In the genomic region with DNA sequence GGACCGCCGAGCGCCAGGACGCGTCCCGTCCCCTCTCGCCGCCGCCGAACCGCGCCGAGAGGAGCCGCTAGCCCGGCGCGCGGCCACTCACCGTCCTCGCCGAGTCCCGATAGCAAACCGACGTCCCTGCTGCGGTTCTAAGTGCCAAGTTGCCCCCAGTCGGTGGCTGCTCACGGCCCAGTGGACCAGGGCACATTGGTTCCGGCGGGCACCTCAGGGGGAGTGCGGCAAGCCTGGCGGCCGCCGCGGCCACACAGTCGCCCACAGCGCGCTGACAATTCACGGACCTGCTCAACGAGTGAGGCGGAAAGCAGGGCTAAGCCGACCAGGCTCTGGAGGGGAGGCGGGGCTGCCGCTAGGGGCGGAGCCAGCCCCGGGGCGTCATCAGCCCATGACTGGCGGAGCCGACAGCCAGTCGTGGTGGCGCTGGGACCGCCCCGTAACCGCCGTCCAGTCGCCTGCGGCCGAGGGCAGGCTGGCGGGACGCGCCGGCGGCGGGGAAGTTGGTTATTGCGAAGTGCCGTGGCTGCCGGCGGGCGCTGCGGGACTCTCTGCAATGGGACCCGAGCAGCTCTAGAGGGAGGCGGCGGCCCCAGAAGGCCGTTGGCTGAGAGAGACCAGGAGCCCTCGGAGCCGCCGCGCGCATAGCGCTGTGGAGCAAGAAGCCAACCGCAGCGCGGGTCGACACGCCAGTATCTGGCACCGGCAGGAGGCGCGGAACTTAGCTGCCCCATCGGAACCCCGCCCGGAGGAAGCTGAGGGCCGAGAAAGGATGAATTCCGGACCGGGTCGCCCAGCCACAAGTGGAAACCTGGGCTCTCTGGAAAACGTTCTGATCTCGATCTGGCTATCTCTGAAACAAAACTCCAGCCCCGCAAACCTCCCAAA, we compare ENCODE assay signal across 1 cellular context.
TF ChIP-seq lines count a peak whose summit lies in the region.

A gene with protein sequence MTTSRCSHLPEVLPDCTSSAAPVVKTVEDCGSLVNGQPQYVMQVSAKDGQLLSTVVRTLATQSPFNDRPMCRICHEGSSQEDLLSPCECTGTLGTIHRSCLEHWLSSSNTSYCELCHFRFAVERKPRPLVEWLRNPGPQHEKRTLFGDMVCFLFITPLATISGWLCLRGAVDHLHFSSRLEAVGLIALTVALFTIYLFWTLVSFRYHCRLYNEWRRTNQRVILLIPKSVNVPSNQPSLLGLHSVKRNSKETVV (minus strand): TSS at position 300 of the 888 bp plus-strand sequence. CDS start 112,387 bp downstream, outside the sequence.

TF ChIP-seq in K562, 482 proteins besides CTCF, POLR2A, EP300 and RAD21 (continued from another document and continues in another):
- TF ChIP-seq, protein P1, sequence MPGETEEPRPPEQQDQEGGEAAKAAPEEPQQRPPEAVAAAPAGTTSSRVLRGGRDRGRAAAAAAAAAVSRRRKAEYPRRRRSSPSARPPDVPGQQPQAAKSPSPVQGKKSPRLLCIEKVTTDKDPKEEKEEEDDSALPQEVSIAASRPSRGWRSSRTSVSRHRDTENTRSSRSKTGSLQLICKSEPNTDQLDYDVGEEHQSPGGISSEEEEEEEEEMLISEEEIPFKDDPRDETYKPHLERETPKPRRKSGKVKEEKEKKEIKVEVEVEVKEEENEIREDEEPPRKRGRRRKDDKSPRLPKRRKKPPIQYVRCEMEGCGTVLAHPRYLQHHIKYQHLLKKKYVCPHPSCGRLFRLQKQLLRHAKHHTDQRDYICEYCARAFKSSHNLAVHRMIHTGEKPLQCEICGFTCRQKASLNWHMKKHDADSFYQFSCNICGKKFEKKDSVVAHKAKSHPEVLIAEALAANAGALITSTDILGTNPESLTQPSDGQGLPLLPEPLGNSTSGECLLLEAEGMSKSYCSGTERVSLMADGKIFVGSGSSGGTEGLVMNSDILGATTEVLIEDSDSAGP (CRISPR knock-in tag; IDR thresholded peaks at IDR 0.05): 0 out of 2 replicates have a peak, but pooled peaks have one; percentile 42
- no peak for TF ChIP-seq ZNF175 (CRISPR knock-in tag; IDR thresholded peaks at IDR 0.05; ENCODE audit: low read depth)
- peak; percentile 30 for TF ChIP-seq U2AF1 (optimal IDR thresholded peaks at IDR 0.05; ENCODE audit: low read depth, low read length)
- TF ChIP-seq MYNN (IDR thresholded peaks at IDR 0.05): no peak
- no peak for TF ChIP-seq MYNN (CRISPR knock-in tag; IDR thresholded peaks at IDR 0.05)
- TF ChIP-seq FOXA3 (CRISPR knock-in tag; conservative IDR thresholded peaks at IDR 0.05 in 1 of 2, IDR thresholded peaks at IDR 0.05 in 1 of 2): peak in 1 of 2 experiments; percentile 29; a peak in 1 of 4 replicates
- TF ChIP-seq SRSF7 (optimal IDR thresholded peaks at IDR 0.05; ENCODE audit: low read depth, low read length): no peak
- TF ChIP-seq, protein P2, sequence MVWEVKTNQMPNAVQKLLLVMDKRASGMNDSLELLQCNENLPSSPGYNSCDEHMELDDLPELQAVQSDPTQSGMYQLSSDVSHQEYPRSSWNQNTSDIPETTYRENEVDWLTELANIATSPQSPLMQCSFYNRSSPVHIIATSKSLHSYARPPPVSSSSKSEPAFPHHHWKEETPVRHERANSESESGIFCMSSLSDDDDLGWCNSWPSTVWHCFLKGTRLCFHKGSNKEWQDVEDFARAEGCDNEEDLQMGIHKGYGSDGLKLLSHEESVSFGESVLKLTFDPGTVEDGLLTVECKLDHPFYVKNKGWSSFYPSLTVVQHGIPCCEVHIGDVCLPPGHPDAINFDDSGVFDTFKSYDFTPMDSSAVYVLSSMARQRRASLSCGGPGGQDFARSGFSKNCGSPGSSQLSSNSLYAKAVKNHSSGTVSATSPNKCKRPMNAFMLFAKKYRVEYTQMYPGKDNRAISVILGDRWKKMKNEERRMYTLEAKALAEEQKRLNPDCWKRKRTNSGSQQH (CRISPR knock-in tag; IDR thresholded peaks at IDR 0.05): peak; percentile 47; the same call in 1 of the 2 replicates
- TF ChIP-seq ZNF79 (CRISPR knock-in tag; IDR thresholded peaks at IDR 0.05; ENCODE audit: low read depth): no peak
- peak; percentile 68; the same call in 1 of the 2 replicates for TF ChIP-seq CHD2 (IDR thresholded peaks at IDR 0.05; ENCODE audit: low read depth, low read length)
- TF ChIP-seq ZNF140 (CRISPR knock-in tag; IDR thresholded peaks at IDR 0.05): no peak
- TF ChIP-seq, protein P3, sequence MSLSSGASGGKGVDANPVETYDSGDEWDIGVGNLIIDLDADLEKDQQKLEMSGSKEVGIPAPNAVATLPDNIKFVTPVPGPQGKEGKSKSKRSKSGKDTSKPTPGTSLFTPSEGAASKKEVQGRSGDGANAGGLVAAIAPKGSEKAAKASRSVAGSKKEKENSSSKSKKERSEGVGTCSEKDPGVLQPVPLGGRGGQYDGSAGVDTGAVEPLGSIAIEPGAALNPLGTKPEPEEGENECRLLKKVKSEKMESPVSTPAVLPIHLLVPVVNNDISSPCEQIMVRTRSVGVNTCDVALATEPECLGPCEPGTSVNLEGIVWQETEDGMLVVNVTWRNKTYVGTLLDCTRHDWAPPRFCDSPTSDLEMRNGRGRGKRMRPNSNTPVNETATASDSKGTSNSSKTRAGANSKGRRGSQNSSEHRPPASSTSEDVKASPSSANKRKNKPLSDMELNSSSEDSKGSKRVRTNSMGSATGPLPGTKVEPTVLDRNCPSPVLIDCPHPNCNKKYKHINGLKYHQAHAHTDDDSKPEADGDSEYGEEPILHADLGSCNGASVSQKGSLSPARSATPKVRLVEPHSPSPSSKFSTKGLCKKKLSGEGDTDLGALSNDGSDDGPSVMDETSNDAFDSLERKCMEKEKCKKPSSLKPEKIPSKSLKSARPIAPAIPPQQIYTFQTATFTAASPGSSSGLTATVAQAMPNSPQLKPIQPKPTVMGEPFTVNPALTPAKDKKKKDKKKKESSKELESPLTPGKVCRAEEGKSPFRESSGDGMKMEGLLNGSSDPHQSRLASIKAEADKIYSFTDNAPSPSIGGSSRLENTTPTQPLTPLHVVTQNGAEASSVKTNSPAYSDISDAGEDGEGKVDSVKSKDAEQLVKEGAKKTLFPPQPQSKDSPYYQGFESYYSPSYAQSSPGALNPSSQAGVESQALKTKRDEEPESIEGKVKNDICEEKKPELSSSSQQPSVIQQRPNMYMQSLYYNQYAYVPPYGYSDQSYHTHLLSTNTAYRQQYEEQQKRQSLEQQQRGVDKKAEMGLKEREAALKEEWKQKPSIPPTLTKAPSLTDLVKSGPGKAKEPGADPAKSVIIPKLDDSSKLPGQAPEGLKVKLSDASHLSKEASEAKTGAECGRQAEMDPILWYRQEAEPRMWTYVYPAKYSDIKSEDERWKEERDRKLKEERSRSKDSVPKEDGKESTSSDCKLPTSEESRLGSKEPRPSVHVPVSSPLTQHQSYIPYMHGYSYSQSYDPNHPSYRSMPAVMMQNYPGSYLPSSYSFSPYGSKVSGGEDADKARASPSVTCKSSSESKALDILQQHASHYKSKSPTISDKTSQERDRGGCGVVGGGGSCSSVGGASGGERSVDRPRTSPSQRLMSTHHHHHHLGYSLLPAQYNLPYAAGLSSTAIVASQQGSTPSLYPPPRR (CRISPR knock-in tag; IDR thresholded peaks at IDR 0.05; ENCODE audit: borderline replicate concordance): no peak; the same call in 1 of the 2 replicates
- TF ChIP-seq, protein P4, sequence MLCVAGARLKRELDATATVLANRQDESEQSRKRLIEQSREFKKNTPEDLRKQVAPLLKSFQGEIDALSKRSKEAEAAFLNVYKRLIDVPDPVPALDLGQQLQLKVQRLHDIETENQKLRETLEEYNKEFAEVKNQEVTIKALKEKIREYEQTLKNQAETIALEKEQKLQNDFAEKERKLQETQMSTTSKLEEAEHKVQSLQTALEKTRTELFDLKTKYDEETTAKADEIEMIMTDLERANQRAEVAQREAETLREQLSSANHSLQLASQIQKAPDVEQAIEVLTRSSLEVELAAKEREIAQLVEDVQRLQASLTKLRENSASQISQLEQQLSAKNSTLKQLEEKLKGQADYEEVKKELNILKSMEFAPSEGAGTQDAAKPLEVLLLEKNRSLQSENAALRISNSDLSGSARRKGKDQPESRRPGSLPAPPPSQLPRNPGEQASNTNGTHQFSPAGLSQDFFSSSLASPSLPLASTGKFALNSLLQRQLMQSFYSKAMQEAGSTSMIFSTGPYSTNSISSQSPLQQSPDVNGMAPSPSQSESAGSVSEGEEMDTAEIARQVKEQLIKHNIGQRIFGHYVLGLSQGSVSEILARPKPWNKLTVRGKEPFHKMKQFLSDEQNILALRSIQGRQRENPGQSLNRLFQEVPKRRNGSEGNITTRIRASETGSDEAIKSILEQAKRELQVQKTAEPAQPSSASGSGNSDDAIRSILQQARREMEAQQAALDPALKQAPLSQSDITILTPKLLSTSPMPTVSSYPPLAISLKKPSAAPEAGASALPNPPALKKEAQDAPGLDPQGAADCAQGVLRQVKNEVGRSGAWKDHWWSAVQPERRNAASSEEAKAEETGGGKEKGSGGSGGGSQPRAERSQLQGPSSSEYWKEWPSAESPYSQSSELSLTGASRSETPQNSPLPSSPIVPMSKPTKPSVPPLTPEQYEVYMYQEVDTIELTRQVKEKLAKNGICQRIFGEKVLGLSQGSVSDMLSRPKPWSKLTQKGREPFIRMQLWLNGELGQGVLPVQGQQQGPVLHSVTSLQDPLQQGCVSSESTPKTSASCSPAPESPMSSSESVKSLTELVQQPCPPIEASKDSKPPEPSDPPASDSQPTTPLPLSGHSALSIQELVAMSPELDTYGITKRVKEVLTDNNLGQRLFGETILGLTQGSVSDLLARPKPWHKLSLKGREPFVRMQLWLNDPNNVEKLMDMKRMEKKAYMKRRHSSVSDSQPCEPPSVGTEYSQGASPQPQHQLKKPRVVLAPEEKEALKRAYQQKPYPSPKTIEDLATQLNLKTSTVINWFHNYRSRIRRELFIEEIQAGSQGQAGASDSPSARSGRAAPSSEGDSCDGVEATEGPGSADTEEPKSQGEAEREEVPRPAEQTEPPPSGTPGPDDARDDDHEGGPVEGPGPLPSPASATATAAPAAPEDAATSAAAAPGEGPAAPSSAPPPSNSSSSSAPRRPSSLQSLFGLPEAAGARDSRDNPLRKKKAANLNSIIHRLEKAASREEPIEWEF (CRISPR knock-in tag; IDR thresholded peaks at IDR 0.05): no peak
- TF ChIP-seq ZNF668 (CRISPR knock-in tag; IDR thresholded peaks at IDR 0.05): no peak
- TF ChIP-seq WHSC1 (IDR thresholded peaks at IDR 0.05; ENCODE audit: low read length): no peak
- TF ChIP-seq ZNF23 (CRISPR knock-in tag; IDR thresholded peaks at IDR 0.05): no peak
- peak; percentile 21 for TF ChIP-seq SAFB2 (IDR thresholded peaks at IDR 0.05; ENCODE audit: borderline replicate concordance, low read depth, low read length, severe bottlenecking)
- TF ChIP-seq CHD4 (IDR thresholded peaks at IDR 0.05; ENCODE audit: insufficient read depth, insufficient replicate concordance, low read depth, low read length, poor library complexity, severe bottlenecking): no peak
- TF ChIP-seq, protein P5, sequence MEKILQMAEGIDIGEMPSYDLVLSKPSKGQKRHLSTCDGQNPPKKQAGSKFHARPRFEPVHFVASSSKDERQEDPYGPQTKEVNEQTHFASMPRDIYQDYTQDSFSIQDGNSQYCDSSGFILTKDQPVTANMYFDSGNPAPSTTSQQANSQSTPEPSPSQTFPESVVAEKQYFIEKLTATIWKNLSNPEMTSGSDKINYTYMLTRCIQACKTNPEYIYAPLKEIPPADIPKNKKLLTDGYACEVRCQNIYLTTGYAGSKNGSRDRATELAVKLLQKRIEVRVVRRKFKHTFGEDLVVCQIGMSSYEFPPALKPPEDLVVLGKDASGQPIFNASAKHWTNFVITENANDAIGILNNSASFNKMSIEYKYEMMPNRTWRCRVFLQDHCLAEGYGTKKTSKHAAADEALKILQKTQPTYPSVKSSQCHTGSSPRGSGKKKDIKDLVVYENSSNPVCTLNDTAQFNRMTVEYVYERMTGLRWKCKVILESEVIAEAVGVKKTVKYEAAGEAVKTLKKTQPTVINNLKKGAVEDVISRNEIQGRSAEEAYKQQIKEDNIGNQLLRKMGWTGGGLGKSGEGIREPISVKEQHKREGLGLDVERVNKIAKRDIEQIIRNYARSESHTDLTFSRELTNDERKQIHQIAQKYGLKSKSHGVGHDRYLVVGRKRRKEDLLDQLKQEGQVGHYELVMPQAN (IDR thresholded peaks at IDR 0.05; ENCODE audit: borderline replicate concordance): no peak
- TF ChIP-seq, protein P6, sequence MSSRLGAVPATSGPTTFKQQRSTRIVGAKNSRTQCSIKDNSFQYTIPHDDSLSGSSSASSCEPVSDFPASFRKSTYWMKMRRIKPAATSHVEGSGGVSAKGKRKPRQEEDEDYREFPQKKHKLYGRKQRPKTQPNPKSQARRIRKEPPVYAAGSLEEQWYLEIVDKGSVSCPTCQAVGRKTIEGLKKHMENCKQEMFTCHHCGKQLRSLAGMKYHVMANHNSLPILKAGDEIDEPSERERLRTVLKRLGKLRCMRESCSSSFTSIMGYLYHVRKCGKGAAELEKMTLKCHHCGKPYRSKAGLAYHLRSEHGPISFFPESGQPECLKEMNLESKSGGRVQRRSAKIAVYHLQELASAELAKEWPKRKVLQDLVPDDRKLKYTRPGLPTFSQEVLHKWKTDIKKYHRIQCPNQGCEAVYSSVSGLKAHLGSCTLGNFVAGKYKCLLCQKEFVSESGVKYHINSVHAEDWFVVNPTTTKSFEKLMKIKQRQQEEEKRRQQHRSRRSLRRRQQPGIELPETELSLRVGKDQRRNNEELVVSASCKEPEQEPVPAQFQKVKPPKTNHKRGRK (tag; IDR thresholded peaks at IDR 0.05): no peak
- TF ChIP-seq ZNF717 (CRISPR knock-in tag; IDR thresholded peaks at IDR 0.05): no peak
- no peak for TF ChIP-seq CHCHD3 (CRISPR knock-in tag; IDR thresholded peaks at IDR 0.05)
- TF ChIP-seq, protein P7, sequence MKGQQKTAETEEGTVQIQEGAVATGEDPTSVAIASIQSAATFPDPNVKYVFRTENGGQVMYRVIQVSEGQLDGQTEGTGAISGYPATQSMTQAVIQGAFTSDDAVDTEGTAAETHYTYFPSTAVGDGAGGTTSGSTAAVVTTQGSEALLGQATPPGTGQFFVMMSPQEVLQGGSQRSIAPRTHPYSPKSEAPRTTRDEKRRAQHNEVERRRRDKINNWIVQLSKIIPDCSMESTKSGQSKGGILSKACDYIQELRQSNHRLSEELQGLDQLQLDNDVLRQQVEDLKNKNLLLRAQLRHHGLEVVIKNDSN (CRISPR knock-in tag; IDR thresholded peaks at IDR 0.05): no peak
- no peak for TF ChIP-seq CCAR2 (IDR thresholded peaks at IDR 0.05; ENCODE audit: low read depth, low read length)
- TF ChIP-seq MYC (IDR thresholded peaks at IDR 0.05; ENCODE audit: low read depth, low read length): peak; percentile 62
- no peak for TF ChIP-seq MYC (CRISPR knock-in tag; IDR thresholded peaks at IDR 0.05; ENCODE audit: borderline replicate concordance, low read depth)
- no peak for TF ChIP-seq HDAC6 (IDR thresholded peaks at IDR 0.05; ENCODE audit: low read depth, low read length)
- TF ChIP-seq ZNF41 (CRISPR knock-in tag; conservative IDR thresholded peaks at IDR 0.05): no peak
- TF ChIP-seq, protein P8, sequence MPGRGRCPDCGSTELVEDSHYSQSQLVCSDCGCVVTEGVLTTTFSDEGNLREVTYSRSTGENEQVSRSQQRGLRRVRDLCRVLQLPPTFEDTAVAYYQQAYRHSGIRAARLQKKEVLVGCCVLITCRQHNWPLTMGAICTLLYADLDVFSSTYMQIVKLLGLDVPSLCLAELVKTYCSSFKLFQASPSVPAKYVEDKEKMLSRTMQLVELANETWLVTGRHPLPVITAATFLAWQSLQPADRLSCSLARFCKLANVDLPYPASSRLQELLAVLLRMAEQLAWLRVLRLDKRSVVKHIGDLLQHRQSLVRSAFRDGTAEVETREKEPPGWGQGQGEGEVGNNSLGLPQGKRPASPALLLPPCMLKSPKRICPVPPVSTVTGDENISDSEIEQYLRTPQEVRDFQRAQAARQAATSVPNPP (IDR thresholded peaks at IDR 0.05; ENCODE audit: borderline replicate concordance, insufficient read depth, insufficient read length): no peak
- peak; percentile 43 for TF ChIP-seq MEIS2 (IDR thresholded peaks at IDR 0.05; ENCODE audit: partially characterized antibody)
- TF ChIP-seq PHF20 (IDR thresholded peaks at IDR 0.05; ENCODE audit: partially characterized antibody): peak; percentile 46
